Comparison of ENCODE assay signal across 7 cellular contexts in genomic region chr3:61530355-61530754, GRCh38. TPM values are rescaled to one million over a fixed set of nuclear protein-coding genes. Genes with fewer than 3 reads are reported as not detected.
DNase-seq lines count a peak whose midpoint lies in the region; ATAC-seq, FAIRE-seq and TF ChIP-seq lines count a peak whose summit lies in the region.

No MANE protein-coding gene starts in this region.

- intact Hi-C loops in mammary epithelial cell (cut with micrococcal nuclease): loop anchor here (10.0 kb wide), 1 partner anchor 946 kb away; no protein-coding TSS in a partner anchor

- H3K27ac ChIP-seq in mammary epithelial cell (ENCODE audit: insufficient read depth, low read depth, low read length) (no peak overlapping the region), neural cell (ENCODE audit: low read length) (no peak overlapping the region), substantia nigra (ENCODE audit: low read depth, low read length, poor library complexity, severe bottlenecking) (no peak overlapping the region)

- H3F3A ChIP-seq in neural cell (ENCODE audit: insufficient read depth, low read length, poor library complexity, severe bottlenecking): no peaks in the 10 kb centered on the region

- peak; percentile 76 for TF ChIP-seq RAD21 in neural cell (conservative IDR thresholded peaks at IDR 0.05)

- H3K79me2 ChIP-seq in mammary epithelial cell (ENCODE audit: insufficient read depth, low read length) (no peaks in the 10 kb centered on the region), neural cell (replicated peaks; ENCODE audit: insufficient read depth, low read length) (no peaks in the 10 kb centered on the region)

- in situ Hi-C loops in mammary epithelial cell (cut with MboI; ENCODE audit: low sequenced_read_pairs in 2 of 2): no loop called here

- WGBS in mammary epithelial cell (ENCODE audit: low coverage, missing lambda C conversion rate): 0% methylated on average over 1 of the region's 1 CpG

- DNase-seq in GM12891 (ENCODE audit: insufficient read length, low spot score) (no peak), NCI-H1092 treated with DMSO at 0.1 percent for 48 hours (lab: John Stamatoyannopoulos, UW) (peak; percentile 32), mammary epithelial cell (peak; percentile 21), substantia nigra (lab: John Stamatoyannopoulos, UW) (no peak)

- no peaks in the 10 kb centered on the region for H3K4me1 ChIP-seq in mammary epithelial cell (ENCODE audit: insufficient read depth, low read length)

- H3K9me3 ChIP-seq in mammary epithelial cell (replicated peaks; ENCODE audit: insufficient read depth, low read length): no peaks in the 10 kb centered on the region
- H3K9me3 ChIP-seq in neural cell (ENCODE audit: low read length): no peaks in the 10 kb centered on the region

- no peak overlapping the region for H3K4me2 ChIP-seq in mammary epithelial cell (ENCODE audit: insufficient read depth, low read depth, low read length)
- H3K4me2 ChIP-seq in neural cell (ENCODE audit: low read length): no peak overlapping the region

- H3K4me3 ChIP-seq in mammary epithelial cell (replicated peaks in 1 of 3; ENCODE audit: insufficient read depth in 1 of 3, low read depth in 2 of 3, low read length in 3 of 3) (no peak overlapping the region), neural cell (ENCODE audit: low read length) (no peak overlapping the region)

- no peak for TF ChIP-seq POLR2A in GM12891 (IDR thresholded peaks at IDR 0.05; ENCODE audit: low read depth, low read length)

- H4K20me1 ChIP-seq in mammary epithelial cell (ENCODE audit: insufficient read depth, low read length): no peaks in the 10 kb centered on the region
- H4K20me1 ChIP-seq in neural cell (ENCODE audit: insufficient read depth): no peaks in the 10 kb centered on the region

- H3K27me3 ChIP-seq in mammary epithelial cell (ENCODE audit: insufficient read depth, low read length) (no peaks in the 10 kb centered on the region), neural cell (ENCODE audit: insufficient read depth, low read depth, low read length) (no peaks in the 10 kb centered on the region)

- peak; percentile 57 for FAIRE-seq in GM12891 (lab: Jason Lieb, UNC)

- TF ChIP-seq CTCF in mammary epithelial cell (conservative IDR thresholded peaks at IDR 0.05 in 1 of 2, IDR thresholded peaks at IDR 0.05 in 1 of 2; ENCODE audit: extremely low read depth in 1 of 2, insufficient read depth in 1 of 2, low read depth in 1 of 2, low read length in 2 of 2) (peak; percentile 50 to 66), neural cell (IDR thresholded peaks at IDR 0.05; ENCODE audit: poor library complexity, severe bottlenecking) (peak; percentile 71)

- H2AFZ ChIP-seq in mammary epithelial cell (ENCODE audit: low read depth, low read length) (no peak overlapping the region), neural cell (ENCODE audit: low read depth, low read length) (no peak overlapping the region)

- BruUV-seq in mammary epithelial cell (replicated peaks; lab: Mats Ljungman, UMichigan): no TSS peak

- no peak for TF ChIP-seq EP300 in neural cell (conservative IDR thresholded peaks at IDR 0.05; ENCODE audit: poor library complexity, severe bottlenecking)

- ATAC-seq in GM21367 (IDR thresholded peaks at IDR 0.05; ENCODE audit: unreplicated experiment): no peak
- ATAC-seq in GM18870 (IDR thresholded peaks at IDR 0.05; ENCODE audit: unreplicated experiment): no peak

- no peaks in the 10 kb centered on the region for H3K36me3 ChIP-seq in mammary epithelial cell (ENCODE audit: insufficient read depth, low read length)
- no peaks in the 10 kb centered on the region for H3K36me3 ChIP-seq in neural cell (ENCODE audit: insufficient read depth, low read length)

- dilution Hi-C loops in mammary epithelial cell (cut with HindIII; ENCODE audit: low sequenced_read_pairs): no loop called here

- H3K9me2 ChIP-seq in neural cell (ENCODE audit: insufficient read depth, low read length): no peaks in the 10 kb centered on the region

- CTCF ChIA-PET in mammary epithelial cell (lab: Charles Lee; ENCODE audit: low non-redundant PET): interaction anchor here (0.5 to 1.1 kb wide), 7 partner anchors 148 to 1950 kb away, joined by 3 to 9 read pairs (median 4); no protein-coding TSS in a partner anchor

- no peak overlapping the region for H3K9ac ChIP-seq in mammary epithelial cell (ENCODE audit: insufficient read depth, low read length)
- H3K9ac ChIP-seq in neural cell (ENCODE audit: low read length): no peak overlapping the region

TF ChIP-seq in GM12891, 5 proteins besides CTCF, POLR2A, EP300 and RAD21:
- TF ChIP-seq POLR2AphosphoS5 (IDR thresholded peaks at IDR 0.05; ENCODE audit: low read depth, low read length) (no peak), SPI1 (IDR thresholded peaks at IDR 0.05; ENCODE audit: low read depth, low read length) (no peak), TAF1 (IDR thresholded peaks at IDR 0.05; ENCODE audit: low read depth, low read length) (no peak), POU2F2 (IDR thresholded peaks at IDR 0.05; ENCODE audit: low read depth, low read length) (no peak), PAX5 (IDR thresholded peaks at IDR 0.05; ENCODE audit: insufficient read depth, low read length, severe bottlenecking) (no peak)

TF ChIP-seq in neural cell, 6 proteins besides CTCF, POLR2A, EP300 and RAD21:
- TF ChIP-seq MXI1 (conservative IDR thresholded peaks at IDR 0.05; ENCODE audit: poor library complexity, severe bottlenecking): no peak
- TF ChIP-seq TAF1 (IDR thresholded peaks at IDR 0.05; ENCODE audit: low read depth): no peak
- TF ChIP-seq SMC3 (conservative IDR thresholded peaks at IDR 0.05; ENCODE audit: poor library complexity): peak; percentile 82
TF ChIP-seq in neural cell: peak in this region for 1.

RNA-seq across cellular contexts. Expression of gene PTPRG, which starts 31.0 kb away (rescaled TPM):
- polyA plus RNA-seq in GM12891 (2012; ENCODE audit: low read depth, missing spikeins): 3.6 TPM
- 10 to 100 TPM; 10.5 to 31.2 TPM for total RNA-seq in mammary epithelial cell
- polyA plus RNA-seq in mammary epithelial cell (11.7 TPM), neural cell (31.3 and 33.1 TPM in 2 replicates)
- polyA minus RNA-seq in mammary epithelial cell (44.5 TPM), neural cell (150 and 174 TPM in 2 replicates)

Comparison
In these comparisons a context has a peak if more than half of its experiments do, and no peak if none do; other contexts are left out.
1. DNase-seq: peak in NCI-H1092 treated with DMSO at 0.1 percent for 48 hours (single experiment) and mammary epithelial cell (single experiment); none in GM12891 (single experiment) and substantia nigra (0 of 49).